ENCODE assay signal across 21 cellular contexts in the genomic region with DNA sequence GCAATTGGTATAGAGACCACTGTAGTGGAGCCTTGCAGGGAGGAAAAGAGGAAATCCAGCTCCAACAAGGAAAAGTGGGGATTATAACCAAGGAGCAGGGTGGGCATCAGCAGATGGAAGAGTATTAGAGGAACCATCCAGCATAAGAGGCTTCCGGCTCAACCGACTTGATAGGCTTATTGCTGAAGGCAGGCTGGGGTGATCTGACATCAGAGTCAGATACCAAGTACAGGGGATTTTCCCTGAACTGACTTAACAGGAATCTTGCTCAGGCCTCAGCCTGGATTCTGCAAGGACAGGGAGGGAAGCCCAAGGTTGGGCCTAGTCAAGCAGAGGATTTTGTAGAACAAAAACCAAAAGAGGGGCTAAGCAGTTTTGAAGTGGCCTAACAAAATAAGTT.
DNase-seq lines count a peak whose midpoint lies in the region; TF ChIP-seq lines count a peak whose summit lies in the region.
"Had no signal": no experiment of that assay in that cellular context is flagged by ENCODE, and none has a peak within 500 bp of the region (broad histone marks: within the 10 kb centered on the region; RNA-seq: fewer than 3 reads in every experiment).

No MANE protein-coding gene starts in this region.

- H3K4me2 ChIP-seq in neural progenitor cell: no peak overlapping the region
- H3K4me2 ChIP-seq: SK-N-SH had no signal

- CTCF ChIA-PET in GM10248 (lab: Yijun Ruan, JAX): interaction anchor here (2.5 to 5.0 kb wide), 2 partner anchors 35 to 199 kb away, joined by 10 to 73 read pairs; no protein-coding TSS in a partner anchor

- POLR2A ChIA-PET in GM10248 (lab: Yijun Ruan, JAX): no interaction called here

- peaks cover 31% of the 10 kb centered on the region for H3K4me1 Mint-ChIP-seq in neural progenitor cell
- H3K4me1 Mint-ChIP-seq: CD4-positive, CD25-positive, alpha-beta regulatory T cell had no signal

- TF ChIP-seq CTCF in fibroblast of pulmonary artery (IDR thresholded peaks at IDR 0.05; ENCODE audit: low read length, missing control alignments): no peak
- TF ChIP-seq CTCF in neural progenitor cell (IDR thresholded peaks at IDR 0.05): no peak
- no peak for TF ChIP-seq CTCF in GM10248 (IDR thresholded peaks at IDR 0.05; ENCODE audit: control extremely low read depth, extremely low read depth, low read depth, missing control alignments)
- TF ChIP-seq CTCF in esophagus squamous epithelium (IDR thresholded peaks at IDR 0.05): no peak

- H3K4me3 Mint-ChIP-seq in neural progenitor cell: no peak overlapping the region
- H3K4me3 Mint-ChIP-seq: CD4-positive, CD25-positive, alpha-beta regulatory T cell had no signal

- H3F3A ChIP-seq in neural progenitor cell (ENCODE audit: low read depth): no peaks in the 10 kb centered on the region

- WGBS in esophagus squamous epithelium, 2 donors: 90 to 92% methylated on average over 2 of the region's 2 CpGs

- H2AFZ ChIP-seq in neural progenitor cell (replicated peaks): no peak overlapping the region

- no peak overlapping the region for H3K4me3 ChIP-seq in fibroblast of pulmonary artery (replicated peaks; ENCODE audit: low read depth, low read length)
- no peak overlapping the region for H3K4me3 ChIP-seq in neural progenitor cell
- H3K4me3 ChIP-seq in esophagus squamous epithelium: no peak overlapping the region

- H3K36me3 ChIP-seq in neural progenitor cell (no peaks in the 10 kb centered on the region), esophagus squamous epithelium (no peaks in the 10 kb centered on the region)
- H3K36me3 ChIP-seq: BE2C had no signal

- H3K27ac ChIP-seq in neural progenitor cell: no peak overlapping the region
- no peak overlapping the region for H3K27ac ChIP-seq in esophagus squamous epithelium

- H3K27me3 ChIP-seq in neural progenitor cell (no peaks in the 10 kb centered on the region), esophagus squamous epithelium (peaks cover 0 to 5% (median 0%) of the 10 kb centered on the region in 4 donors)
- H3K27me3 ChIP-seq: BE2C had no signal

- peaks cover 12% of the 10 kb centered on the region for H3K36me3 Mint-ChIP-seq in neural progenitor cell
- H3K36me3 Mint-ChIP-seq: CD4-positive, CD25-positive, alpha-beta regulatory T cell had no signal

- H3K4me1 ChIP-seq in neural progenitor cell (peaks cover 3% of the 10 kb centered on the region), esophagus squamous epithelium (peaks cover 0 to 2% (median 0%) of the 10 kb centered on the region in 3 donors)
- H3K4me1 ChIP-seq: Caco-2 had no signal

- H3K79me2 ChIP-seq in neural progenitor cell (ENCODE audit: low read depth): no peaks in the 10 kb centered on the region

- H3K9ac ChIP-seq in neural progenitor cell: no peak overlapping the region
- H3K9ac ChIP-seq: SK-N-SH had no signal

- H3K9me3 ChIP-seq in neural progenitor cell (ENCODE audit: low read depth): no peaks in the 10 kb centered on the region
- H3K9me3 ChIP-seq in esophagus squamous epithelium: no peaks in the 10 kb centered on the region
- H3K9me3 ChIP-seq: BE2C, Caco-2, SK-N-SH had no signal

- intact Hi-C loops in esophagus squamous epithelium (cut with DNase I): no loop called here

- DNase-seq in D341Med (ENCODE audit: low spot score): peak; percentile 81
- peak; percentile 5 for DNase-seq in NCI-H69 (lab: John Stamatoyannopoulos, UW)
- peak; percentile 29 for DNase-seq in fibroblast of pulmonary artery (ENCODE audit: low read depth)
- DNase-seq in neural progenitor cell (ENCODE audit: low spot score): peak; percentile 9
- DNase-seq in OCI-M1 (lab: John Stamatoyannopoulos, UW): no peak
- no peak for DNase-seq in activated T-cell treated with anti-CD3 and anti-CD28 coated beads for 4 hours
- DNase-seq in GM10248 (ENCODE audit: extremely low spot score): no peak
- DNase-seq in esophagus squamous epithelium (lab: John Stamatoyannopoulos, UW): no peak
- DNase-seq: 8988T; BE2C; Caco-2; CD4-positive, CD25-positive, alpha-beta regulatory T cell; DMS79; KBM-7; NCI-H1105 treated with DMSO at 0.1 percent for 48 hours; NCI-H187; NCI-H2107; NCI-H2227 treated with DMSO at 0.1 percent for 48 hours; NCI-H526 treated with DMSO at 0.1 percent for 48 hours; SHP77; SK-N-SH had no signal

- peaks cover 3% of the 10 kb centered on the region for H3K27me3 Mint-ChIP-seq in neural progenitor cell (ENCODE audit: insufficient read depth, low read depth)

- H4K20me1 ChIP-seq in neural progenitor cell (ENCODE audit: low read depth): no peaks in the 10 kb centered on the region

- peak overlapping the region; percentile 44 for H3K27ac Mint-ChIP-seq in neural progenitor cell

- H3K9me3 Mint-ChIP-seq in neural progenitor cell: no peaks in the 10 kb centered on the region
- H3K9me3 Mint-ChIP-seq: CD4-positive, CD25-positive, alpha-beta regulatory T cell had no signal

- no peak for TF ChIP-seq POLR2A in esophagus squamous epithelium (IDR thresholded peaks at IDR 0.05)

Comparison
In these comparisons a context has a peak if more than half of its experiments do, and no peak if none do; other contexts are left out.
1. DNase-seq: peak in D341Med (single experiment), NCI-H69 (single experiment), fibroblast of pulmonary artery (single experiment) and neural progenitor cell (single experiment); none in OCI-M1 (single experiment), activated T-cell treated with anti-CD3 and anti-CD28 coated beads for 4 hours (single experiment), GM10248 (single experiment) and esophagus squamous epithelium (single experiment).